ENCODE assay signal across 1 cellular context in the genomic region with DNA sequence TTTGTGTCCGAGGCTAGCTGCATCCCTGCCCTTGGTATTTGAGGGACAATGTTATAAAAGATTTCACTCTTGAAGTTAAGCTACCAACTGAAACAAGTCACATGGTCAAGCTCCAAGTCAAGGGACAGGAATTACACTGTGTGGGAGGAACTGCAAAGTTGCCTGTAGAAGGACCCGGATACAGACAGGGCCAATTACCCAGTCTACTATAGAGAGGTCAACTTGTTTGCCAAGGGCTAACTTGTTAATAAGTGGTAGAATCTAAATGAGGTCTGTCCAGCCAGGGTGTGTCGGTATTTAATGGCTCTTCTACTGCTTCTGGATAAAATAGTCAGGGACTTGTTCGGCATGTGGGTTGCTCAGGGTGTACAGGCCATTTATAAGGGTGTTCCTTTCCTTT.
TF ChIP-seq lines count a peak whose summit lies in the region.

No MANE protein-coding gene starts in this region.

TF ChIP-seq in HepG2, 621 proteins besides CTCF, POLR2A, EP300 and RAD21 (continued from another document):
- TF ChIP-seq, protein P1, sequence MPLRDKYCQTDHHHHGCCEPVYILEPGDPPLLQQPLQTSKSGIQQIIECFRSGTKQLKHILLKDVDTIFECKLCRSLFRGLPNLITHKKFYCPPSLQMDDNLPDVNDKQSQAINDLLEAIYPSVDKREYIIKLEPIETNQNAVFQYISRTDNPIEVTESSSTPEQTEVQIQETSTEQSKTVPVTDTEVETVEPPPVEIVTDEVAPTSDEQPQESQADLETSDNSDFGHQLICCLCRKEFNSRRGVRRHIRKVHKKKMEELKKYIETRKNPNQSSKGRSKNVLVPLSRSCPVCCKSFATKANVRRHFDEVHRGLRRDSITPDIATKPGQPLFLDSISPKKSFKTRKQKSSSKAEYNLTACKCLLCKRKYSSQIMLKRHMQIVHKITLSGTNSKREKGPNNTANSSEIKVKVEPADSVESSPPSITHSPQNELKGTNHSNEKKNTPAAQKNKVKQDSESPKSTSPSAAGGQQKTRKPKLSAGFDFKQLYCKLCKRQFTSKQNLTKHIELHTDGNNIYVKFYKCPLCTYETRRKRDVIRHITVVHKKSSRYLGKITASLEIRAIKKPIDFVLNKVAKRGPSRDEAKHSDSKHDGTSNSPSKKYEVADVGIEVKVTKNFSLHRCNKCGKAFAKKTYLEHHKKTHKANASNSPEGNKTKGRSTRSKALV (CRISPR knock-in tag; IDR thresholded peaks at IDR 0.05) = no peak
- TF ChIP-seq ZSCAN30 (CRISPR knock-in tag; IDR thresholded peaks at IDR 0.05) (no peak), ETV5 (CRISPR knock-in tag; IDR thresholded peaks at IDR 0.05; ENCODE audit: borderline replicate concordance) (no peak), CHCHD3 (CRISPR knock-in tag; IDR thresholded peaks at IDR 0.05) (no peak), ZNF556 (CRISPR knock-in tag; IDR thresholded peaks at IDR 0.05; ENCODE audit: borderline replicate concordance) (no peak), STAG1 (CRISPR knock-in tag; IDR thresholded peaks at IDR 0.05) (no peak), ZNF749 (CRISPR knock-in tag; IDR thresholded peaks at IDR 0.05; ENCODE audit: borderline replicate concordance) (no peak)
- TF ChIP-seq, protein P2, sequence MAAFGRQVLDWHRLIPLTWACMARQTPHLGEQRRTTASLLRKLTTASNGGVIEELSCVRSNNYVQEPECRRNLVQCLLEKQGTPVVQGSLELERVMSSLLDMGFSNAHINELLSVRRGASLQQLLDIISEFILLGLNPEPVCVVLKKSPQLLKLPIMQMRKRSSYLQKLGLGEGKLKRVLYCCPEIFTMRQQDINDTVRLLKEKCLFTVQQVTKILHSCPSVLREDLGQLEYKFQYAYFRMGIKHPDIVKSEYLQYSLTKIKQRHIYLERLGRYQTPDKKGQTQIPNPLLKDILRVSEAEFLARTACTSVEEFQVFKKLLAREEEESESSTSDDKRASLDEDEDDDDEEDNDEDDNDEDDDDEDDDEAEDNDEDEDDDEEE (CRISPR knock-in tag; IDR thresholded peaks at IDR 0.05) = no peak
- TF ChIP-seq, protein P3, sequence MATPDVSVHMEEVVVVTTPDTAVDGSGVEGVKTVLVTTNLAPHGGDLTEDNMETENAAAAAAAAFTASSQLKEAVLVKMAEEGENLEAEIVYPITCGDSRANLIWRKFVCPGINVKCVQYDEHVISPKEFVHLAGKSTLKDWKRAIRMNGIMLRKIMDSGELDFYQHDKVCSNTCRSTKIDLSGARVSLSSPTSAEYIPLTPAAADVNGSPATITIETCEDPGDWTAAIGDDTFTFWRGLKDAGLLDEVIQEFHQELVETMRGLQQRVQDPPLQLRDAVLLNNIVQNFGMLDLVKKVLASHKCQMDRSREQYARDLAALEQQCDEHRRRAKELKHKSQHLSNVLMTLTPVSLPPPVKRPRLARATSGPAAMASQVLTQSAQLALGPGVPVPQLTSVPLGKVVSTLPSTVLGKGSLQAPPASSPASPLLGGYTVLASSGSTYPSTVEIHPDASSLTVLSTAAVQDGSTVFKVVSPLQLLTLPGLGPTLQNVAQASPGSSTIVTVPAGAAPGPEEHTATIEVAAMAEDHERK (CRISPR knock-in tag; IDR thresholded peaks at IDR 0.05; ENCODE audit: low read depth) = no peak
- TF ChIP-seq, protein P4, sequence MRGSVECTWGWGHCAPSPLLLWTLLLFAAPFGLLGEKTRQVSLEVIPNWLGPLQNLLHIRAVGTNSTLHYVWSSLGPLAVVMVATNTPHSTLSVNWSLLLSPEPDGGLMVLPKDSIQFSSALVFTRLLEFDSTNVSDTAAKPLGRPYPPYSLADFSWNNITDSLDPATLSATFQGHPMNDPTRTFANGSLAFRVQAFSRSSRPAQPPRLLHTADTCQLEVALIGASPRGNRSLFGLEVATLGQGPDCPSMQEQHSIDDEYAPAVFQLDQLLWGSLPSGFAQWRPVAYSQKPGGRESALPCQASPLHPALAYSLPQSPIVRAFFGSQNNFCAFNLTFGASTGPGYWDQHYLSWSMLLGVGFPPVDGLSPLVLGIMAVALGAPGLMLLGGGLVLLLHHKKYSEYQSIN (CRISPR knock-in tag; IDR thresholded peaks at IDR 0.05; ENCODE audit: borderline replicate concordance) = no peak
TF ChIP-seq in HepG2: peak in this region for 0.
